ENCODE assay signal across 12 cellular contexts in the genomic region with DNA sequence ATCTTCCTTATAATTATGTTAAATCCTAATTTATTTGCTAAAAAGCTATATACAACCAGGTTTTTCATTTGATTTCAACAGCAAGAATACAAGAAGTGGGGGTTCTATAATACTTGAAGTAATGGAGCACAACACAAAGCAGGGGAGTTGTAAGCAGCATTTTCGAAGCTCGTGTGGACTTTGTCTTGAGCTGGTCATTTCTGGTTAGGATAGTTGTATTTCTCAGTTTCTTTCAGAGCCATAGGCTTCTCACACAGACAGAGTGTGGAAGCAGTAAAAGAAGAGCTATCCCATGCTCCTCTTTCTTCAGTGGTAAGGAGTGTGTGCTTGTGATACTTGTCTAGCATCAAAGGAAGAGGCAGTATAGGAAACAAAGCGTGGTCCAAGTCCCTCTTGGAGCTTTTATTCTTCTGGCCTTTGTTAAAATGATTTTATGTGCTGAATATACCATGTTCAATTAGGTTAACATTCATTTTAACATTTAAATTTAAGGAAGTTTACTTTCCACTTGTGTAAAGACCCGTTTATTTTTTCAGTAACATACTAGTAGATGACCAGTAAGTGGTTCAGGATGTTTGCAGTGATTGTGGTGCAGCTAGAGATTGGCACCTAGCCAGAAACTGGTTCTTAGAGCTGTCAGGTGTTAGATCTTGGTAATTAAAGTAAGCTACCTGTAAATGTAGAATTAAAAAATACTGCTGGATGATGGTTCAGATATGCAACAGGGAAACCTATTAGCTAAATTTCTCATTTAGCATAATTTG. TPM values are rescaled to one million over a fixed set of nuclear protein-coding genes. Genes with fewer than 3 reads are reported as not detected.
A peak's percentile ranks its signal among the peaks of the same experiment; 100 is the strongest.
DNase-seq lines count a peak whose midpoint lies in the region; ATAC-seq and TF ChIP-seq lines count a peak whose summit lies in the region.
"Had no signal": no experiment of that assay in that cellular context is flagged by ENCODE, and none has a peak within 500 bp of the region (broad histone marks: within the 10 kb centered on the region; RNA-seq: fewer than 3 reads in every experiment).

No MANE protein-coding gene starts in this region.

- H3K79me1 ChIP-seq in mesenchymal stem cell (replicated peaks; ENCODE audit: low read length, poor library complexity, severe bottlenecking), result peaks cover 14% of the 10 kb centered on the region

- H3K27ac ChIP-seq in Panc1 (ENCODE audit: low read length) (no peak overlapping the region), mesenchymal stem cell (ENCODE audit: low read length, poor library complexity, severe bottlenecking) (no peak overlapping the region)
- H3K27ac ChIP-seq: colonic mucosa had no signal

- H3K18ac ChIP-seq in mesenchymal stem cell (ENCODE audit: low read depth in 1 of 2, low read length in 2 of 2), result no peak overlapping the region

- TF ChIP-seq CTCF in Panc1 (IDR thresholded peaks at IDR 0.05), result no peak

- 86% methylated on average over 3 of the region's 4 CpGs for WGBS in mesenchymal stem cell

- H2BK5ac ChIP-seq in mesenchymal stem cell (ENCODE audit: low read depth, low read length, poor library complexity, severe bottlenecking), result no peak overlapping the region

- H3K36me3 ChIP-seq in Panc1 (ENCODE audit: control insufficient read depth, insufficient read depth, low read length) (no peaks in the 10 kb centered on the region), mesenchymal stem cell (ENCODE audit: control insufficient read depth in 1 of 2, insufficient read depth in 2 of 2, low read depth in 1 of 2, low read length in 2 of 2) (peaks cover 0 to 7% of the 10 kb centered on the region in 2 experiments)
- H3K36me3 ChIP-seq: colonic mucosa had no signal

- no peak overlapping the region for H3K23ac ChIP-seq in mesenchymal stem cell (ENCODE audit: low read length in 2 of 2)

- no TSS peak for BruUV-seq in Panc1 (replicated peaks; lab: Mats Ljungman, UMichigan)

- no peaks in the 10 kb centered on the region for H3K27me3 ChIP-seq in Panc1 (ENCODE audit: control insufficient read depth, insufficient read depth, low read length)
- no peaks in the 10 kb centered on the region for H3K27me3 ChIP-seq in mesenchymal stem cell (ENCODE audit: control insufficient read depth in 1 of 2, insufficient read depth in 1 of 2, low read length in 2 of 2)
- H3K27me3 ChIP-seq: colonic mucosa had no signal

- 0 out of 2 replicates have a peak, but pooled peaks have one; percentile 8 for ATAC-seq in Panc1
- no peak for ATAC-seq in HG03097 (IDR thresholded peaks at IDR 0.05; ENCODE audit: low FRiP score, unreplicated experiment)
- ATAC-seq in GM18520 (IDR thresholded peaks at IDR 0.05; ENCODE audit: unreplicated experiment), result no peak
- no peak for ATAC-seq in GM18498 (IDR thresholded peaks at IDR 0.05; ENCODE audit: unreplicated experiment)
- ATAC-seq: activated CD4-positive, alpha-beta T cell treated with anti-CD3 and anti-CD28 coated beads for 36 hours had no signal

- H3K9me3 ChIP-seq in Panc1 (ENCODE audit: control insufficient read depth, insufficient read depth, low read depth, low read length), result no peaks in the 10 kb centered on the region
- no peaks in the 10 kb centered on the region for H3K9me3 ChIP-seq in mesenchymal stem cell (ENCODE audit: control insufficient read depth, low read length)
- H3K9me3 ChIP-seq: colonic mucosa had no signal

- H3K9ac ChIP-seq in mesenchymal stem cell (ENCODE audit: low read length), result no peak overlapping the region

- no peak overlapping the region for H3K4me2 ChIP-seq in mesenchymal stem cell (ENCODE audit: low read length, poor library complexity, severe bottlenecking)

- intact Hi-C loops in Panc1 (cut with micrococcal nuclease; ENCODE audit: unreplicated experiment), result no loop called here

- no peak overlapping the region for H2AFZ ChIP-seq in mesenchymal stem cell (ENCODE audit: low read depth, low read length)

- POLR2A ChIA-PET in Panc1 (lab: Charles Lee), result no interaction called here

- in situ Hi-C loops in G401 (cut with HindIII; ENCODE audit: low sequenced_read_pairs), result loop anchor here (25.0 kb wide), 1 partner anchor 336 kb away; no protein-coding TSS in a partner anchor
- in situ Hi-C loops in Panc1 (cut with HindIII; ENCODE audit: low pct_unique_long_range_greater_than_20kb, low sequenced_read_pairs), result no loop called here

- H4K91ac ChIP-seq in mesenchymal stem cell (ENCODE audit: low read length), result no peak overlapping the region

- no peak overlapping the region for H2BK12ac ChIP-seq in mesenchymal stem cell (ENCODE audit: low read length in 2 of 2)

- H3K4me3 ChIP-seq in Panc1 (ENCODE audit: low read depth in 2 of 2, low read length in 2 of 2) (no peak overlapping the region), mesenchymal stem cell (ENCODE audit: insufficient read depth in 1 of 2, low read depth in 1 of 2, low read length in 2 of 2) (no peak overlapping the region)
- H3K4me3 ChIP-seq: colonic mucosa had no signal

- no peak overlapping the region for H3K4ac ChIP-seq in mesenchymal stem cell (ENCODE audit: low read depth in 1 of 2, low read length in 2 of 2)

- H2BK15ac ChIP-seq in mesenchymal stem cell (ENCODE audit: low read depth, poor library complexity, severe bottlenecking), result no peak overlapping the region

- no peak overlapping the region for H2AK5ac ChIP-seq in mesenchymal stem cell (ENCODE audit: low read length, severe bottlenecking)

- H3K4me1 ChIP-seq in Panc1 (ENCODE audit: control insufficient read depth, insufficient read depth, low read length) (peaks cover 1% of the 10 kb centered on the region; the same call in 1 of the 2 replicates), mesenchymal stem cell (ENCODE audit: control insufficient read depth, insufficient read depth, low read depth, low read length) (peaks cover 1% of the 10 kb centered on the region)
- H3K4me1 ChIP-seq: colonic mucosa had no signal

- H2BK120ac ChIP-seq in mesenchymal stem cell (ENCODE audit: low read depth, low read length), result no peak overlapping the region

- DNase-seq in G401 (ENCODE audit: low spot score) (peak; percentile 47), NAMALWA (ENCODE audit: low spot score) (peak; percentile 53), Panc1 (ENCODE audit: low read depth, low spot score) (no peak), mesenchymal stem cell (peak; percentile 13), SKM-1 (lab: John Stamatoyannopoulos, UW; ENCODE audit: unreplicated experiment) (no peak)
- DNase-seq: activated CD4-positive, alpha-beta T cell treated with anti-CD3 and anti-CD28 coated beads for 36 hours; activated naive CD4-positive, alpha-beta T cell treated with Interleukin-2 at 50 U/mL for 16 hours; colonic mucosa; H9 had no signal

- H3K14ac ChIP-seq in mesenchymal stem cell (ENCODE audit: low read length in 2 of 2), result no peak overlapping the region

- CTCF ChIA-PET in Panc1 (lab: Charles Lee), result no interaction called here

- H4K8ac ChIP-seq in mesenchymal stem cell (ENCODE audit: low read length), result no peak overlapping the region

RNA-seq across cellular contexts. Expression of a gene that starts 14.6 kb away (rescaled TPM):
- 39.6 and 43.0 TPM in 2 replicates for total RNA-seq in G401 (2014; rRNA removed; shearing (Covaris generic))
- 31.4 TPM for total RNA-seq in Panc1 (2021; ENCODE audit: unreplicated experiment)
- 18.4 TPM for polyA plus RNA-seq in Panc1 (2012; ENCODE audit: insufficient read length)
- 13.9 TPM for polyA plus RNA-seq in mesenchymal stem cell (2013, experiment 1 of 2)
- 14.8 TPM for polyA plus RNA-seq in mesenchymal stem cell (2013, experiment 2 of 2)

RNA-seq across cellular contexts. Expression of a gene that starts 43.7 kb away (rescaled TPM):
- total RNA-seq in G401 (2014; rRNA removed; shearing (Covaris generic)), result 30.5 and 30.8 TPM in 2 replicates
- total RNA-seq in Panc1 (2021; ENCODE audit: unreplicated experiment), result 9.4 TPM
- 3.9 TPM for polyA plus RNA-seq in Panc1 (2012; ENCODE audit: insufficient read length)
- polyA plus RNA-seq in mesenchymal stem cell (2013, experiment 1 of 2), result 0.94 TPM
- polyA plus RNA-seq in mesenchymal stem cell (2013, experiment 2 of 2), result 0.99 TPM

Comparison
In these comparisons a context has a peak if more than half of its experiments do, and no peak if none do; other contexts are left out.
1. DNase-seq: peak in G401 (single experiment), NAMALWA (single experiment) and mesenchymal stem cell (single experiment); none in Panc1 (single experiment) and SKM-1 (single experiment).